39 cellular contexts compared by ENCODE assay signal in genomic region chr6:17874753-17875152, GRCh38.
"Had no signal": no experiment of that assay in that cellular context is flagged by ENCODE, and none has a peak within 500 bp of the region (broad histone marks: within the 10 kb centered on the region; RNA-seq: fewer than 3 reads in every experiment).

No MANE protein-coding gene starts in this region.

- H3K9me3 ChIP-seq: adrenal gland, ascending aorta, body of pancreas, breast epithelium, colonic mucosa had no signal

- H3K27ac Mint-ChIP-seq: activated naive CD4-positive, alpha-beta T cell treated with anti-CD3 and anti-CD28 coated beads for 36 hours; activated naive CD4-positive, alpha-beta T cell treated with anti-CD3 and anti-CD28 coated beads, Interleukin-2, amount 10 ng/mL, durations not matched to agents 7 days and 5 days; activated naive CD4-positive, alpha-beta T cell treated with anti-CD3 and anti-CD28 coated beads, Interleukin-2, amount 50 U/mL, for 24 hours; activated naive CD4-positive, alpha-beta T cell treated with anti-CD3 and anti-CD28 coated beads, Interleukin-2, amount 50 U/mL, for 72 hours; activated naive CD8-positive, alpha-beta T cell; activated naive CD8-positive, alpha-beta T cell treated with anti-CD3 and anti-CD28 coated beads for 36 hours; activated naive CD8-positive, alpha-beta T cell treated with anti-CD3 and anti-CD28 coated beads, Interleukin-2, amount 10 ng/mL, durations not matched to agents 7 days and 5 days; activated naive CD8-positive, alpha-beta T cell treated with anti-CD3 and anti-CD28 coated beads, Interleukin-2, amount 50 U/mL, for 24 hours; activated T-cell treated with anti-CD3 and anti-CD28 coated beads, Interleukin-2, amount 50 U/mL, for 72 hours; activated T-helper 1 cell treated with anti-CD3 and anti-CD28 coated beads, Interleukin-12 subunit alpha, Interleukin-12 subunit beta, Interleukin-2, Interleukin-4 antibody, amounts not matched to agents 30 ng/mL and 10 ng/mL and 1 ng/mL, durations not matched to agents 14 hours and 24 hours and 36 hours; activated T-helper 17 cell treated with anti-CD3 and anti-CD28 coated beads, Interleukin-2, amount 50 U/mL, for 72 hours; activated T-helper 2 cell treated with anti-CD3 and anti-CD28 coated beads, Interferon-gamma antibody, Interleukin-2, Interleukin-4, amounts not matched to agents 10 μg/mL and 5 μg/mL and 100 μg/mL, durations not matched to agents 14 hours and 24 hours and 36 hours; brain had no signal

- H3K27ac ChIP-seq: adrenal gland, ascending aorta, body of pancreas, brain microvascular endothelial cell, breast epithelium, cardiac muscle cell, colonic mucosa had no signal

- H3K4me1 Mint-ChIP-seq: activated naive CD4-positive, alpha-beta T cell treated with anti-CD3 and anti-CD28 coated beads, Interleukin-2, amount 10 ng/mL, durations not matched to agents 7 days and 5 days; activated naive CD4-positive, alpha-beta T cell treated with anti-CD3 and anti-CD28 coated beads, Interleukin-2, amount 50 U/mL, for 24 hours; activated naive CD8-positive, alpha-beta T cell treated with anti-CD3 and anti-CD28 coated beads for 36 hours; activated naive CD8-positive, alpha-beta T cell treated with anti-CD3 and anti-CD28 coated beads, Interleukin-2, amount 10 ng/mL, durations not matched to agents 7 days and 5 days; activated naive CD8-positive, alpha-beta T cell treated with anti-CD3 and anti-CD28 coated beads, Interleukin-2, amount 50 U/mL, for 24 hours; activated T-helper 17 cell treated with anti-CD3 and anti-CD28 coated beads, Interleukin-2, amount 50 U/mL, for 72 hours; central memory CD8-positive, alpha-beta T cell had no signal

- ATAC-seq: activated naive CD4-positive, alpha-beta T cell treated with anti-CD3 and anti-CD28 coated beads, Interleukin-2, amount 50 U/mL, for 72 hours; activated naive CD8-positive, alpha-beta T cell treated with anti-CD3 and anti-CD28 coated beads, Interleukin-2, amount 50 U/mL, for 24 hours; activated T-cell treated with anti-CD3 and anti-CD28 coated beads, Interleukin-2, amount 50 U/mL, for 72 hours; activated T-helper 17 cell treated with anti-CD3 and anti-CD28 coated beads, Interleukin-2, amount 50 U/mL, for 72 hours; body of pancreas had no signal

- H3K9me3 Mint-ChIP-seq: activated naive CD4-positive, alpha-beta T cell treated with anti-CD3 and anti-CD28 coated beads for 36 hours; activated naive CD4-positive, alpha-beta T cell treated with anti-CD3 and anti-CD28 coated beads, Interleukin-2, amount 10 ng/mL, durations not matched to agents 7 days and 5 days; activated naive CD4-positive, alpha-beta T cell treated with anti-CD3 and anti-CD28 coated beads, Interleukin-2, amount 50 U/mL, for 24 hours; activated naive CD4-positive, alpha-beta T cell treated with anti-CD3 and anti-CD28 coated beads, Interleukin-2, amount 50 U/mL, for 72 hours; activated naive CD8-positive, alpha-beta T cell treated with anti-CD3 and anti-CD28 coated beads for 36 hours; activated naive CD8-positive, alpha-beta T cell treated with anti-CD3 and anti-CD28 coated beads, Interleukin-2, amount 10 ng/mL, durations not matched to agents 7 days and 5 days; activated naive CD8-positive, alpha-beta T cell treated with anti-CD3 and anti-CD28 coated beads, Interleukin-2, amount 50 U/mL, for 24 hours; activated T-cell treated with anti-CD3 and anti-CD28 coated beads, Interleukin-2, amount 50 U/mL, for 72 hours; activated T-helper 1 cell treated with anti-CD3 and anti-CD28 coated beads, Interleukin-12 subunit alpha, Interleukin-12 subunit beta, Interleukin-2, Interleukin-4 antibody, amounts not matched to agents 30 ng/mL and 10 ng/mL and 1 ng/mL, durations not matched to agents 14 hours and 24 hours and 36 hours; activated T-helper 17 cell treated with anti-CD3 and anti-CD28 coated beads, Interleukin-2, amount 50 U/mL, for 72 hours; activated T-helper 2 cell treated with anti-CD3 and anti-CD28 coated beads, Interferon-gamma antibody, Interleukin-2, Interleukin-4, amounts not matched to agents 10 μg/mL and 5 μg/mL and 100 μg/mL, durations not matched to agents 14 hours and 24 hours and 36 hours; central memory CD8-positive, alpha-beta T cell had no signal

- H3K4me1 ChIP-seq: body of pancreas, breast epithelium, colonic mucosa had no signal

- FAIRE-seq: astrocyte, bronchial epithelial cell, colon had no signal

- H3K36me3 Mint-ChIP-seq: activated naive CD4-positive, alpha-beta T cell treated with anti-CD3 and anti-CD28 coated beads, Interleukin-2, amount 10 ng/mL, durations not matched to agents 7 days and 5 days; activated naive CD4-positive, alpha-beta T cell treated with anti-CD3 and anti-CD28 coated beads, Interleukin-2, amount 50 U/mL, for 24 hours; activated naive CD4-positive, alpha-beta T cell treated with anti-CD3 and anti-CD28 coated beads, Interleukin-2, amount 50 U/mL, for 72 hours; activated naive CD8-positive, alpha-beta T cell; activated naive CD8-positive, alpha-beta T cell treated with anti-CD3 and anti-CD28 coated beads for 36 hours; activated naive CD8-positive, alpha-beta T cell treated with anti-CD3 and anti-CD28 coated beads, Interleukin-2, amount 10 ng/mL, durations not matched to agents 7 days and 5 days had no signal

- H3K36me3 ChIP-seq: adrenal gland, ascending aorta, brain microvascular endothelial cell, breast epithelium, cardiac muscle cell, colonic mucosa had no signal

- H3K4me3 ChIP-seq: adrenal gland, ascending aorta, breast epithelium, cardiac muscle cell, colonic mucosa had no signal

- H3K27me3 ChIP-seq: adrenal gland, ascending aorta, body of pancreas, brain microvascular endothelial cell, breast epithelium, cardiac muscle cell, colonic mucosa had no signal

- DNase-seq: activated effector memory CD4-positive, alpha-beta T cell treated with anti-CD3 and anti-CD28 coated beads, Interleukin-2, amount 50 U/mL, for 16 hours; activated effector memory CD4-positive, alpha-beta T cell treated with Interleukin-2 at 50 U/mL for 16 hours; activated gamma-delta T cell; activated gamma-delta T cell treated with Interleukin-2 at 50 U/mL for 16 hours; activated naive CD4-positive, alpha-beta T cell; activated naive CD4-positive, alpha-beta T cell treated with anti-CD3 and anti-CD28 coated beads for 36 hours; activated naive CD4-positive, alpha-beta T cell treated with anti-CD3 and anti-CD28 coated beads, Interleukin-2, amount 10 ng/mL, durations not matched to agents 7 days and 5 days; activated naive CD4-positive, alpha-beta T cell treated with anti-CD3 and anti-CD28 coated beads, Interleukin-2, amount 50 U/mL, for 16 hours; activated naive CD4-positive, alpha-beta T cell treated with Interleukin-2 at 50 U/mL for 16 hours; activated naive CD8-positive, alpha-beta T cell treated with anti-CD3 and anti-CD28 coated beads for 36 hours; activated naive CD8-positive, alpha-beta T cell treated with anti-CD3 and anti-CD28 coated beads, Interleukin-2, amount 10 ng/mL, durations not matched to agents 7 days and 5 days; activated naive CD8-positive, alpha-beta T cell treated with anti-CD3 and anti-CD28 coated beads, Interleukin-2, amount 50 U/mL, for 24 hours; activated T-cell treated with anti-CD3 and anti-CD28 coated beads, Interleukin-2, amount 50 U/mL, for 48 hours; activated T-cell treated with anti-CD3 and anti-CD28 coated beads, Interleukin-2, amount 50 U/mL, for 72 hours; adrenal gland; amniotic stem cell; amygdala; anterior cingulate cortex; aorta; body of pancreas; brain microvascular endothelial cell; caudate nucleus; central memory CD4-positive, alpha-beta T cell; cerebellar nuclear complex; colonic mucosa had no signal

- H3K4me3 Mint-ChIP-seq: activated naive CD4-positive, alpha-beta T cell treated with anti-CD3 and anti-CD28 coated beads for 36 hours; activated naive CD4-positive, alpha-beta T cell treated with anti-CD3 and anti-CD28 coated beads, Interleukin-2, amount 10 ng/mL, durations not matched to agents 7 days and 5 days; activated naive CD4-positive, alpha-beta T cell treated with anti-CD3 and anti-CD28 coated beads, Interleukin-2, amount 50 U/mL, for 24 hours; activated naive CD8-positive, alpha-beta T cell; activated naive CD8-positive, alpha-beta T cell treated with anti-CD3 and anti-CD28 coated beads for 36 hours; activated naive CD8-positive, alpha-beta T cell treated with anti-CD3 and anti-CD28 coated beads, Interleukin-2, amount 10 ng/mL, durations not matched to agents 7 days and 5 days; activated naive CD8-positive, alpha-beta T cell treated with anti-CD3 and anti-CD28 coated beads, Interleukin-2, amount 50 U/mL, for 24 hours; activated T-cell treated with anti-CD3 and anti-CD28 coated beads, Interleukin-2, amount 50 U/mL, for 72 hours; activated T-helper 1 cell treated with anti-CD3 and anti-CD28 coated beads, Interleukin-12 subunit alpha, Interleukin-12 subunit beta, Interleukin-2, Interleukin-4 antibody, amounts not matched to agents 30 ng/mL and 10 ng/mL and 1 ng/mL, durations not matched to agents 14 hours and 24 hours and 36 hours; activated T-helper 17 cell treated with anti-CD3 and anti-CD28 coated beads, Interleukin-2, amount 50 U/mL, for 72 hours; brain; central memory CD8-positive, alpha-beta T cell had no signal
